ENCODE assay signal across 23 cellular contexts in genomic region chr10:52770904-52771303, GRCh38. TPM values are rescaled to one million over a fixed set of nuclear protein-coding genes. Genes with fewer than 3 reads are reported as not detected.
DNase-seq lines count a peak whose midpoint lies in the region; ATAC-seq, FAIRE-seq and TF ChIP-seq lines count a peak whose summit lies in the region.
"Had no signal": no experiment of that assay in that cellular context is flagged by ENCODE, and none has a peak within 500 bp of the region (broad histone marks: within the 10 kb centered on the region; RNA-seq: fewer than 3 reads in every experiment).

No MANE protein-coding gene starts in this region.

- H3K9me3 Mint-ChIP-seq in mesothelial cell of epicardium = no peaks in the 10 kb centered on the region
- H3K9me3 Mint-ChIP-seq: CD8-positive, alpha-beta T cell had no signal

- H3K9me2 ChIP-seq in PC-9 (ENCODE audit: insufficient read depth) = no peaks in the 10 kb centered on the region

- H3K4me2 ChIP-seq in PC-9 (0 out of 2 replicates have a peak overlapping the region, but pooled peaks have one; percentile 18), HepG2 (ENCODE audit: low read depth, low read length) (peak overlapping the region; percentile 69), mammary epithelial cell (ENCODE audit: insufficient read depth, low read depth, low read length) (no peak overlapping the region)
- H3K4me2 ChIP-seq: BLaER1 had no signal

- H3K36me3 Mint-ChIP-seq in mesothelial cell of epicardium = no peaks in the 10 kb centered on the region
- H3K36me3 Mint-ChIP-seq: CD4-positive, CD25-positive, alpha-beta regulatory T cell; CD8-positive, alpha-beta T cell had no signal

- FAIRE-seq in HepG2 (lab: Jason Lieb, UNC) = no peak
- FAIRE-seq: D721Med, GM12891, GM18507, H1 had no signal

- H3K4me1 Mint-ChIP-seq in mesothelial cell of epicardium = no peaks in the 10 kb centered on the region
- H3K4me1 Mint-ChIP-seq: CD4-positive, CD25-positive, alpha-beta regulatory T cell had no signal

- H2AFZ ChIP-seq in PC-9 = no peak overlapping the region
- no peak overlapping the region for H2AFZ ChIP-seq in HepG2 (ENCODE audit: low read length)
- H2AFZ ChIP-seq in mammary epithelial cell (ENCODE audit: low read depth, low read length) = no peak overlapping the region

- H3K4me3 ChIP-seq in PC-9 (no peak overlapping the region), HepG2 (replicated peaks in 1 of 3; ENCODE audit: insufficient read depth in 1 of 3, low read depth in 2 of 3, low read length in 3 of 3) (peak overlapping the region in 2 of 3 experiments; percentile 21 to 52; a peak in 3 of 6 replicates), lung (no peak overlapping the region), BE2C (ENCODE audit: low read depth, low read length) (no peak overlapping the region), mammary epithelial cell (replicated peaks in 1 of 3; ENCODE audit: insufficient read depth in 1 of 3, low read depth in 2 of 3, low read length in 3 of 3) (no peak overlapping the region)
- H3K4me3 ChIP-seq: BLaER1 had no signal

- ATAC-seq in HepG2 (no peak), lung (ENCODE audit: insufficient read depth, low FRiP score) (no peak)
- ATAC-seq: CD8-positive, alpha-beta T cell had no signal

- no peak overlapping the region for H3K27ac Mint-ChIP-seq in mesothelial cell of epicardium
- H3K27ac Mint-ChIP-seq: CD4-positive, CD25-positive, alpha-beta regulatory T cell; CD8-positive, alpha-beta T cell had no signal

- TF ChIP-seq RAD21 in HepG2 (CRISPR knock-in tag; IDR thresholded peaks at IDR 0.05) = no peak

- TF ChIP-seq EP300 in HepG2 (IDR thresholded peaks at IDR 0.05; ENCODE audit: low read depth in 2 of 2, low read length in 2 of 2) (no peak), HepG2 (CRISPR knock-in tag; IDR thresholded peaks at IDR 0.05; ENCODE audit: borderline replicate concordance) (no peak)

- 10% methylated on average over 2 of the region's 2 CpGs for WGBS in HepG2 (ENCODE audit: low lambda C conversion rate)
- WGBS in lung, 2 donors = 50 to 61% methylated on average over 2 of the region's 2 CpGs
- 23% methylated on average over 2 of the region's 2 CpGs for WGBS in mammary epithelial cell (ENCODE audit: low coverage, missing lambda C conversion rate)

- in situ Hi-C loops in HepG2 (cut with HindIII; ENCODE audit: extremely low pct_ligation_motif_present, low pct_unique_long_range_greater_than_20kb) = no loop called here
- in situ Hi-C loops in mammary epithelial cell (cut with MboI; ENCODE audit: low sequenced_read_pairs in 2 of 2) = no loop called here

- peak overlapping the region; percentile 74 for H3K9ac ChIP-seq in HepG2 (ENCODE audit: insufficient read depth, low read depth, low read length)
- H3K9ac ChIP-seq in mammary epithelial cell (ENCODE audit: insufficient read depth, low read length) = no peak overlapping the region
- H3K9ac ChIP-seq: BLaER1 had no signal

- BruUV-seq in PC-9 (replicated peaks; lab: Mats Ljungman, UMichigan) (no TSS peak), HepG2 (replicated peaks; lab: Mats Ljungman, UMichigan) (TSS peak; percentile 37), mammary epithelial cell (replicated peaks; lab: Mats Ljungman, UMichigan) (no TSS peak)

- H3K27ac ChIP-seq in PC-9 (no peak overlapping the region), HepG2 (ENCODE audit: extremely low read length, insufficient read depth, low read length) (peak overlapping the region; percentile 100), lung (ENCODE audit: low read depth in 1 of 2, low read length in 1 of 2) (no peak overlapping the region), mammary epithelial cell (ENCODE audit: insufficient read depth, low read depth, low read length) (no peak overlapping the region)
- H3K27ac ChIP-seq: BLaER1, C4-2B had no signal

- no peaks in the 10 kb centered on the region for H3K36me3 ChIP-seq in PC-9 (ENCODE audit: low read depth)
- H3K36me3 ChIP-seq in HepG2 (replicated peaks in 1 of 2; ENCODE audit: control insufficient read depth in 1 of 2, insufficient read depth in 2 of 2, low read length in 2 of 2) = no peaks in the 10 kb centered on the region; a peak in 1 of 5 replicates
- H3K36me3 ChIP-seq in lung (ENCODE audit: control insufficient read depth in 2 of 2, insufficient read depth in 2 of 2, low read length in 2 of 2) = no peaks in the 10 kb centered on the region
- H3K36me3 ChIP-seq in BE2C = no peaks in the 10 kb centered on the region
- no peaks in the 10 kb centered on the region for H3K36me3 ChIP-seq in mammary epithelial cell (ENCODE audit: insufficient read depth, low read length)
- H3K36me3 ChIP-seq: BLaER1 had no signal

- H3K27me3 Mint-ChIP-seq in mesothelial cell of epicardium (ENCODE audit: low read depth) = no peaks in the 10 kb centered on the region

- no peaks in the 10 kb centered on the region for H3K79me2 ChIP-seq in PC-9 (ENCODE audit: low read depth)
- peaks cover 1% of the 10 kb centered on the region for H3K79me2 ChIP-seq in HepG2 (ENCODE audit: insufficient read depth, low read length)
- H3K79me2 ChIP-seq in mammary epithelial cell (ENCODE audit: insufficient read depth, low read length) = no peaks in the 10 kb centered on the region

- no peaks in the 10 kb centered on the region for H3K9me3 ChIP-seq in PC-9 (ENCODE audit: insufficient read depth, low read depth)
- H3K9me3 ChIP-seq in HepG2 (ENCODE audit: low read length) = no peaks in the 10 kb centered on the region
- H3K9me3 ChIP-seq in lung (ENCODE audit: control insufficient read depth in 2 of 2, insufficient read depth in 1 of 2, low read length in 1 of 2) = no peaks in the 10 kb centered on the region
- H3K9me3 ChIP-seq in BE2C = no peaks in the 10 kb centered on the region
- no peaks in the 10 kb centered on the region for H3K9me3 ChIP-seq in mammary epithelial cell (replicated peaks; ENCODE audit: insufficient read depth, low read length)
- H3K9me3 ChIP-seq: BLaER1 had no signal

- no peak overlapping the region for H3K4me3 Mint-ChIP-seq in mesothelial cell of epicardium
- H3K4me3 Mint-ChIP-seq: CD4-positive, CD25-positive, alpha-beta regulatory T cell; CD8-positive, alpha-beta T cell had no signal

- H3K27me3 ChIP-seq in PC-9 (ENCODE audit: insufficient read depth, low read depth) (no peaks in the 10 kb centered on the region), HepG2 (ENCODE audit: control insufficient read depth in 1 of 2, insufficient read depth in 2 of 2, low read length in 2 of 2) (no peaks in the 10 kb centered on the region), lung (ENCODE audit: control insufficient read depth, insufficient read depth) (no peaks in the 10 kb centered on the region), BE2C (no peaks in the 10 kb centered on the region), mammary epithelial cell (ENCODE audit: insufficient read depth, low read length) (no peaks in the 10 kb centered on the region)
- H3K27me3 ChIP-seq: BLaER1 had no signal

- DNase-seq in PC-9 = no peak
- DNase-seq in HepG2 (ENCODE audit: low spot score) = no peak
- DNase-seq in lung (ENCODE audit: low spot score) = peak; percentile 9
- DNase-seq in BE2C = no peak
- no peak for DNase-seq in mesothelial cell of epicardium (ENCODE audit: low spot score in 2 of 2, unreplicated experiment in 2 of 2)
- no peak for DNase-seq in mammary epithelial cell
- no peak for DNase-seq in COLO829 (ENCODE audit: low spot score)
- DNase-seq: CD4-positive, CD25-positive, alpha-beta regulatory T cell; CD8-positive, alpha-beta T cell; DMS 273 treated with DMSO at 0.1 percent for 48 hours; DMS79; EL; GDM1; H7; HCEC 1CT had no signal

- intact Hi-C loops in PC-9 (cut with micrococcal nuclease; ENCODE audit: unreplicated experiment) = no loop called here
- intact Hi-C loops in HepG2 (cut with micrococcal nuclease; ENCODE audit: unreplicated experiment) = no loop called here
- intact Hi-C loops in mammary epithelial cell (cut with micrococcal nuclease) = no loop called here

- H3K4me1 ChIP-seq in PC-9 (replicated peaks; ENCODE audit: insufficient read depth) (peaks cover 17% of the 10 kb centered on the region), HepG2 (ENCODE audit: insufficient read depth, low read length) (peaks cover 96% of the 10 kb centered on the region), lung (ENCODE audit: control insufficient read depth in 2 of 2, insufficient read depth in 2 of 2, low read length in 2 of 2) (no peaks in the 10 kb centered on the region), BE2C (no peaks in the 10 kb centered on the region), mammary epithelial cell (ENCODE audit: insufficient read depth, low read length) (no peaks in the 10 kb centered on the region)
- H3K4me1 ChIP-seq: BLaER1 had no signal

- dilution Hi-C loops in mammary epithelial cell (cut with HindIII; ENCODE audit: low sequenced_read_pairs) = no loop called here

- H4K20me1 ChIP-seq in PC-9 (ENCODE audit: insufficient read depth) (no peaks in the 10 kb centered on the region), HepG2 (ENCODE audit: insufficient read depth, low read length) (no peaks in the 10 kb centered on the region), mammary epithelial cell (ENCODE audit: insufficient read depth, low read length) (no peaks in the 10 kb centered on the region)
- H4K20me1 ChIP-seq: BLaER1 had no signal

- POLR2A ChIA-PET in PC-9 (lab: Charles Lee; ENCODE audit: unreplicated experiment) = no interaction called here
- POLR2A ChIA-PET in HepG2 (lab: Yijun Ruan, JAX) = interaction anchor here (0.9 to 2.1 kb wide), 6 partner anchors 7 to 30 kb away, joined by 3 to 15 read pairs (median 4); no protein-coding TSS in a partner anchor

- no peaks in the 10 kb centered on the region for H3F3A ChIP-seq in PC-9 (ENCODE audit: insufficient read depth, low read depth)

- CTCF ChIA-PET in PC-9 (lab: Charles Lee) = no interaction called here
- CTCF ChIA-PET in HepG2 (lab: Yijun Ruan, JAX; ENCODE audit: low intra/inter-chr PET ratio, low total read pairs) = no interaction called here
- CTCF ChIA-PET in mammary epithelial cell (lab: Charles Lee; ENCODE audit: low non-redundant PET) = no interaction called here

- TF ChIP-seq POLR2A in HepG2 (IDR thresholded peaks at IDR 0.05; ENCODE audit: insufficient read depth in 1 of 2, low read depth in 2 of 2, low read length in 2 of 2) = no peak

- TF ChIP-seq CTCF in PC-9 (conservative IDR thresholded peaks at IDR 0.05) (no peak), HepG2 (CRISPR knock-in tag; IDR thresholded peaks at IDR 0.05) (no peak), lung (IDR thresholded peaks at IDR 0.05; ENCODE audit: control extremely low read depth, extremely low read depth) (no peak), BE2C (IDR thresholded peaks at IDR 0.05; ENCODE audit: low read depth, low read length) (no peak), mesothelial cell of epicardium (IDR thresholded peaks at IDR 0.05; ENCODE audit: unreplicated experiment) (no peak), mammary epithelial cell (conservative IDR thresholded peaks at IDR 0.05 in 1 of 2, IDR thresholded peaks at IDR 0.05 in 1 of 2; ENCODE audit: extremely low read depth in 1 of 2, insufficient read depth in 1 of 2, low read depth in 1 of 2, low read length in 2 of 2) (no peak)

RNA-seq across cellular contexts. Expression of gene MBL2, which starts 1.7 kb away (rescaled TPM):
- total RNA-seq in PC-9 (2021) (not detected in 2 replicates), HepG2 (2016; rRNA removed; fragmentation: Illumina TruSeq; extraction: Trizol) (9.2 and 9.6 TPM in 2 replicates), lung (under 1 TPM in 1 of 2 donors, not detected in 1; 0.06 TPM), mesothelial cell of epicardium (not detected in 3 replicates), mammary epithelial cell (not detected)
- total RNA-seq in HepG2 (2016; cell fraction: cytosol; rRNA removed; fragmentation: Illumina TruSeq; extraction: Trizol; ENCODE audit: low read depth) = 0.61 and 0.62 TPM in 2 replicates
- 9.0 and 9.5 TPM in 2 replicates for total RNA-seq in HepG2 (2016; cell fraction: insoluble cytoplasmic fraction; rRNA removed; fragmentation: Illumina TruSeq; extraction: Trizol)
- 2.1 and 2.6 TPM in 2 replicates for total RNA-seq in HepG2 (2016; cell fraction: membrane; rRNA removed; fragmentation: Illumina TruSeq; extraction: Trizol)
- total RNA-seq in HepG2 (2016; cell fraction: nucleus; rRNA removed; fragmentation: Illumina TruSeq; extraction: Trizol) = 11.0 and 12.5 TPM in 2 replicates
- polyA plus RNA-seq in HepG2 (2011; rRNA removed) (11.9 and 16.2 TPM in 2 replicates), lung (not detected), mammary epithelial cell (not detected)
- polyA plus RNA-seq in HepG2 (2011; cell fraction: cytosol; rRNA removed) = 6.3 and 9.4 TPM in 2 replicates
- 5.7 and 6.0 TPM in 2 replicates for polyA plus RNA-seq in HepG2 (2011; cell fraction: nucleus; rRNA removed)
- 3.6 and 4.5 TPM in 2 replicates for polyA plus RNA-seq in HepG2 (2012)
- 0.41 and 0.43 TPM in 2 replicates for polyA plus RNA-seq in HepG2 (2016; cell fraction: cytosol; fragmentation: Illumina TruSeq; extraction: Trizol; ENCODE audit: low read depth)
- 10.4 TPM in 2 replicates for polyA plus RNA-seq in HepG2 (2016; cell fraction: insoluble cytoplasmic fraction; fragmentation: Illumina TruSeq; extraction: Trizol; ENCODE audit: low read depth)
- 1.4 TPM in 2 replicates for polyA plus RNA-seq in HepG2 (2016; cell fraction: membrane; fragmentation: Illumina TruSeq; extraction: Trizol; ENCODE audit: low read depth)
- 10.6 and 11.4 TPM in 2 replicates for polyA plus RNA-seq in HepG2 (2016; cell fraction: nucleus; fragmentation: Illumina TruSeq; extraction: Trizol; ENCODE audit: insufficient read depth, low read depth)
- polyA minus RNA-seq in HepG2 (2011; rRNA and poly(A)+ RNA removed; ENCODE audit: low replicate concordance) = 10.2 TPM in 1 of 2 replicates, not detected in the other
- polyA minus RNA-seq in HepG2 (2011; cell fraction: cytosol; rRNA and poly(A)+ RNA removed) = 9.8 and 11.4 TPM in 2 replicates
- polyA minus RNA-seq in HepG2 (2011; cell fraction: nucleus; rRNA and poly(A)+ RNA removed) = 24.7 and 30.8 TPM in 2 replicates
- polyA plus RNA-seq in BE2C (2012; ENCODE audit: insufficient read depth, insufficient read length, low read depth) = not detected
- not detected for polyA minus RNA-seq in mammary epithelial cell
- total RNA-seq: A172; A673; CD4-positive, CD25-positive, alpha-beta regulatory T cell; CD8-positive, alpha-beta T cell; H1; H7 had no signal
- polyA plus RNA-seq: CD4-positive, CD25-positive, alpha-beta regulatory T cell; H1 had no signal

Comparison
In these comparisons a context has a peak if more than half of its experiments do, and no peak if none do; other contexts are left out.
1. H3K4me3 ChIP-seq: peak in HepG2 (2 of 3); none in PC-9 (single experiment), lung (single experiment), BE2C (single experiment) and mammary epithelial cell (0 of 3).